In genomic region chr5:68265822-68266395, GRCh38 we compare ENCODE assay signal across 11 cellular contexts. TPM values are rescaled to one million over a fixed set of nuclear protein-coding genes. Genes with fewer than 3 reads are reported as not detected.
DNase-seq lines count a peak whose midpoint lies in the region; ATAC-seq and TF ChIP-seq lines count a peak whose summit lies in the region.
"Had no signal": no experiment of that assay in that cellular context is flagged by ENCODE, and none has a peak within 500 bp of the region (broad histone marks: within the 10 kb centered on the region; RNA-seq: fewer than 3 reads in every experiment).

No MANE protein-coding gene starts in this region.

- ATAC-seq in activated naive CD8-positive, alpha-beta T cell treated with anti-CD3 and anti-CD28 coated beads, Interleukin-2, amount 50 U/mL, for 24 hours: no peak
- ATAC-seq in left ventricle myocardium superior (peak; percentile 40), GM18505 (IDR thresholded peaks at IDR 0.05; ENCODE audit: unreplicated experiment) (no peak), HG02885 (IDR thresholded peaks at IDR 0.05; ENCODE audit: poor library complexity, unreplicated experiment) (no peak)

- H3K4me3 ChIP-seq in skeletal muscle satellite cell (ENCODE audit: low read length): no peak overlapping the region

- no peak overlapping the region for H3K4me3 Mint-ChIP-seq in activated naive CD8-positive, alpha-beta T cell treated with anti-CD3 and anti-CD28 coated beads, Interleukin-2, amount 50 U/mL, for 24 hours
- no peak overlapping the region for H3K4me3 Mint-ChIP-seq in glutamatergic neuron (ENCODE audit: unreplicated experiment)

- H3K9ac ChIP-seq in skeletal muscle satellite cell (ENCODE audit: low read depth, low read length): no peak overlapping the region

- no peaks in the 10 kb centered on the region for H3K27me3 Mint-ChIP-seq in activated naive CD8-positive, alpha-beta T cell treated with anti-CD3 and anti-CD28 coated beads, Interleukin-2, amount 50 U/mL, for 24 hours
- no peaks in the 10 kb centered on the region for H3K27me3 Mint-ChIP-seq in glutamatergic neuron (ENCODE audit: unreplicated experiment)

- no peaks in the 10 kb centered on the region for H3K9me3 ChIP-seq in skeletal muscle satellite cell (replicated peaks; ENCODE audit: low read length)

- H3K4me1 ChIP-seq in skeletal muscle satellite cell (ENCODE audit: control insufficient read depth, insufficient read depth, low read length): peaks cover 38% of the 10 kb centered on the region

- TF ChIP-seq CTCF in glutamatergic neuron (IDR thresholded peaks at IDR 0.05; ENCODE audit: partially characterized antibody, unreplicated experiment): no peak

- peaks cover 83% of the 10 kb centered on the region for H3K4me1 Mint-ChIP-seq in activated naive CD8-positive, alpha-beta T cell treated with anti-CD3 and anti-CD28 coated beads, Interleukin-2, amount 50 U/mL, for 24 hours
- peaks cover 21% of the 10 kb centered on the region for H3K4me1 Mint-ChIP-seq in glutamatergic neuron (ENCODE audit: low read depth, unreplicated experiment)

- H3K9me3 Mint-ChIP-seq in activated naive CD8-positive, alpha-beta T cell treated with anti-CD3 and anti-CD28 coated beads, Interleukin-2, amount 50 U/mL, for 24 hours: no peaks in the 10 kb centered on the region
- no peaks in the 10 kb centered on the region for H3K9me3 Mint-ChIP-seq in glutamatergic neuron (ENCODE audit: unreplicated experiment)

- peak overlapping the region; percentile 35 for H3K27ac Mint-ChIP-seq in activated naive CD8-positive, alpha-beta T cell treated with anti-CD3 and anti-CD28 coated beads, Interleukin-2, amount 50 U/mL, for 24 hours
- no peak overlapping the region for H3K27ac Mint-ChIP-seq in glutamatergic neuron (ENCODE audit: unreplicated experiment)

- H3K36me3 Mint-ChIP-seq in activated naive CD8-positive, alpha-beta T cell treated with anti-CD3 and anti-CD28 coated beads, Interleukin-2, amount 50 U/mL, for 24 hours (ENCODE audit: low read depth): peaks cover 4% of the 10 kb centered on the region
- no peaks in the 10 kb centered on the region for H3K36me3 Mint-ChIP-seq in glutamatergic neuron (ENCODE audit: unreplicated experiment)

- H3K27me3 ChIP-seq in skeletal muscle satellite cell (ENCODE audit: control insufficient read depth, insufficient read depth, low read length): no peaks in the 10 kb centered on the region

- peak; percentile 40 for DNase-seq in GM03348 (ENCODE audit: low spot score)
- no peak for DNase-seq in activated naive CD8-positive, alpha-beta T cell treated with anti-CD3 and anti-CD28 coated beads, Interleukin-2, amount 50 U/mL, for 24 hours
- no peak for DNase-seq in left ventricle myocardium superior
- no peak for DNase-seq in NCI-H1694 treated with DMSO at 0.1 percent for 48 hours (lab: John Stamatoyannopoulos, UW)
- no peak for DNase-seq in glutamatergic neuron
- DNase-seq: activated CD4-positive, alpha-beta T cell treated with anti-CD3 and anti-CD28 coated beads, Interleukin-2, amount 50 U/mL, for 1 hour; NCI-H1092; stimulated activated CD4-positive, alpha-beta T cell treated with anti-CD3 and anti-CD28 coated beads, Interleukin-2, amount 100 ng/mL, for 48 hours had no signal

- no peak for TF ChIP-seq POLR2A in GM18505 (IDR thresholded peaks at IDR 0.05; ENCODE audit: borderline replicate concordance, extremely low read depth, insufficient read depth, insufficient read length)

- no peaks in the 10 kb centered on the region for H3K36me3 ChIP-seq in skeletal muscle satellite cell (ENCODE audit: insufficient read depth, low read length)

- H3K4me2 ChIP-seq in skeletal muscle satellite cell (ENCODE audit: low read length): peak overlapping the region; percentile 1

- intact Hi-C loops in left ventricle myocardium superior (cut with micrococcal nuclease): no loop called here

RNA-seq across cellular contexts. Expression of gene PIK3R1, which starts 50.4 kb away (rescaled TPM):
- total RNA-seq in left ventricle myocardium superior: 119 TPM
- total RNA-seq in skeletal muscle satellite cell (2012; rRNA removed): 27.3 and 40.8 TPM in 2 replicates
- 49.4 TPM for total RNA-seq in glutamatergic neuron (ENCODE audit: unreplicated experiment)
